ENCODE assay signal across 1 cellular context in the genomic region with DNA sequence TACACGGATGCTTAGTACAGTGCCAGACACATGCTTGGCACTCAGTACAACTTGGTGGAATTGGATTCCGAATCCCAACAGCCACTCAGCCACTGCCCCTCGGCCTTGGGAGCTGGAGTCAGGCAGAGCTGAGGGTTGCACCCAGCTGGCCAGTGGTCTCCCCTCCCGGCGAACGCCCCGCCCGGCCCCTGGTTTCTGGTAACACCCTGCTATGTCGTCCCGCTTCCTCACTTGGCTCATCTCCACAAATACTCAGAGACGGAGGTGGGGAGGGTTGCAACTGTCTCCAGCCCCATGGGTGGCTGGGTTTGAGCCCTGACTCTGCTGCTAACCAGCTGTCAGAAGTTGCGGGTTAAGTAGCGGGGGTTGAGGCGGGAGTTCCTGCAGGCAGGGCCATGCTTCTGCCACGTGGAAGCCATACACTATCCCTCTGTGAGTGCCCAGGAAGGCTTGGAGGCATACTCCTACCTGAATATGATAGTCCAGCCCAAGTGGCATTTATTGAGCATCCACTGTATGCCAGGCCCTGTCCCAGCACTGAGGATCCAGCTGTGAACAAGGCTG.
TF ChIP-seq lines count a peak whose summit lies in the region.

No MANE protein-coding gene starts in this region.

TF ChIP-seq in WTC11, 78 proteins besides CTCF, POLR2A, EP300 and RAD21 (continued from another document):
- TF ChIP-seq, protein P1, sequence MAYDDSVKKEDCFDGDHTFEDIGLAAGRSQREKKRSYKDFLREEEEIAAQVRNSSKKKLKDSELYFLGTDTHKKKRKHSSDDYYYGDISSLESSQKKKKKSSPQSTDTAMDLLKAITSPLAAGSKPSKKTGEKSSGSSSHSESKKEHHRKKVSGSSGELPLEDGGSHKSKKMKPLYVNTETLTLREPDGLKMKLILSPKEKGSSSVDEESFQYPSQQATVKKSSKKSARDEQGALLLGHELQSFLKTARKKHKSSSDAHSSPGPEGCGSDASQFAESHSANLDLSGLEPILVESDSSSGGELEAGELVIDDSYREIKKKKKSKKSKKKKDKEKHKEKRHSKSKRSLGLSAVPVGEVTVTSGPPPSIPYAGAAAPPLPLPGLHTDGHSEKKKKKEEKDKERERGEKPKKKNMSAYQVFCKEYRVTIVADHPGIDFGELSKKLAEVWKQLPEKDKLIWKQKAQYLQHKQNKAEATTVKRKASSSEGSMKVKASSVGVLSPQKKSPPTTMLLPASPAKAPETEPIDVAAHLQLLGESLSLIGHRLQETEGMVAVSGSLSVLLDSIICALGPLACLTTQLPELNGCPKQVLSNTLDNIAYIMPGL (CRISPR knock-in tag; IDR thresholded peaks at IDR 0.05): no peak
- no peak for TF ChIP-seq SMAD3 (CRISPR knock-in tag; IDR thresholded peaks at IDR 0.05; ENCODE audit: borderline replicate concordance)
- TF ChIP-seq ZNF232 (CRISPR knock-in tag; IDR thresholded peaks at IDR 0.05): no peak
- no peak for TF ChIP-seq ZNF416 (CRISPR knock-in tag; IDR thresholded peaks at IDR 0.05)
